ENCODE assay signal across 8 cellular contexts in the genomic region with DNA sequence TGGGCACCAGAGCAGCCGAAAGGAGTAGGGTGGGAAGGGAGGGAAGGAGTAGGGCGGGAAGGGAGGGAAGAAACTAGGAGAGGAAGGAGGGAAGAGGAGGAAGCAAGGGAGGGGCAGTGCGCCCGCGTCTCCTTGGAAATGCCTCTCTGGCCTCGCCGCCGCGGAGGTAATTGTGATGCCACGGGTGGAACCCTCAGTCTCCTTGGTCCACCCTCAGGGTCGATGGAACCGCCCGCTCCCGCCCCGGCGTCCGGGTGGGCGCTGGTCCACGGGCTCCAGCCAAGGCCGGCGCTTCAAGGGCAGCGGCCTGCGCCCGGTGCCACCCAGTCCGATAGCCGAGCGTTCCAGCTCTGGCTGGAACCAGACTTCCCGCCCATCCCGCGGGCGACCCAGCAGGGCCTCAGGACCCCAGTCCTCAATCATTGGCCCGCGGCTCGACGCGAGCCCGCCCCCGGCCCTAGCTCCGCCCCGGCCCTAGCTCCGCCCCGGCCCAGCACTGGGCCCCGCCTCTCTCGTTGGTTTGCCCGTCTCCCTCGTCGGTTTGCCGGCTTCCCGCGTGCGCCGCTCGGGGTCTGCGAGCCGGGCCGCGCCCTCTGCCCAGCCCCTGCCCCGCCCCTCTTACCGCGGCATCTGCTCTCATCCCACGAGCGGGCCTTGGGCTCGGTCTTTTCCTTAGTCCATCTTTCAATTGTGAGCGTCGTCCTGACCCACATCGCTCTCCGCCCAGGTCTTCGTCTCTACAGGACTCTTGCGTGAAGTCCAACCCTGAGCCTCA. TPM values are rescaled to one million over a fixed set of nuclear protein-coding genes. Genes with fewer than 3 reads are reported as not detected.
DNase-seq lines count a peak whose midpoint lies in the region; ATAC-seq and TF ChIP-seq lines count a peak whose summit lies in the region.

No MANE protein-coding gene starts in this region.

- intact Hi-C loops in colonic mucosa (cut with DNase I), result no loop called here
- intact Hi-C loops in left colon (cut with DNase I, micrococcal nuclease), result no loop called here

- no peak for TF ChIP-seq CTCF in AG09309 (IDR thresholded peaks at IDR 0.05; ENCODE audit: control insufficient read depth, insufficient read depth, low read depth, low read length, missing control alignments)
- TF ChIP-seq CTCF in colonic mucosa (IDR thresholded peaks at IDR 0.05), result no peak

- peak overlapping the region; percentile 94 for H3K27ac ChIP-seq in colonic mucosa

- peak; percentile 82 for ATAC-seq in HG03280 (IDR thresholded peaks at IDR 0.05; ENCODE audit: unreplicated experiment)
- ATAC-seq in left colon, result peak; percentile 85

- peak overlapping the region; percentile 67 to 86 for H3K9ac ChIP-seq in colonic mucosa (ENCODE audit: low read depth in 2 of 2, low read length in 2 of 2)

- DNase-seq in AG09309 (ENCODE audit: low read depth) (peak; percentile 55), NCI-H510A (lab: John Stamatoyannopoulos, UW) (peak; percentile 94), colonic mucosa (peak; percentile 95), left colon (peak; percentile 88 to 91)
- peak; percentile 85 to 86 for DNase-seq in activated CD4-positive, alpha-beta T cell treated with anti-CD3 and anti-CD28 coated beads for 4 hours
- peak; percentile 71 to 89 (median 78) for DNase-seq in stimulated activated CD4-positive, alpha-beta T cell treated with anti-CD3 and anti-CD28 coated beads, Interleukin-1b, Interleukin-23, amount 100 ng/mL, for 24 hours (ENCODE audit: low read depth in 4 of 4, low spot score in 1 of 4)

- H3K9me3 ChIP-seq in colonic mucosa, result no peaks in the 10 kb centered on the region

- H3K4me1 ChIP-seq in colonic mucosa, result no peaks in the 10 kb centered on the region

- H3K27me3 ChIP-seq in colonic mucosa, result no peaks in the 10 kb centered on the region

- H3K36me3 ChIP-seq in colonic mucosa, result no peaks in the 10 kb centered on the region

- peak; percentile 78 for TF ChIP-seq POLR2A in GM18951 (IDR thresholded peaks at IDR 0.05; ENCODE audit: extremely low read depth, insufficient read depth, insufficient read length)

- H3K4me3 ChIP-seq in AG09309 (ENCODE audit: control insufficient read depth, low read depth, low read length) (peak overlapping the region; percentile 50), colonic mucosa (peak overlapping the region; percentile 56)

- in situ Hi-C loops in GM18951 (cut with MboI; ENCODE audit: low sequenced_read_pairs, unreplicated experiment), result no loop called here

RNA-seq across cellular contexts. Expression of a gene that starts 0.6 kb away (rescaled TPM):
- total RNA-seq in colonic mucosa (1 to 10 TPM; 1.0 to 2.5 TPM), left colon (1 to 10 TPM; 1.4 to 1.8 TPM)

RNA-seq across cellular contexts. Expression of a gene that starts 6.5 kb away (rescaled TPM):
- total RNA-seq in colonic mucosa (10 to 100 TPM in 1 of 2 donors, 1 to 10 TPM in 1; 6.2 to 14.0 TPM), left colon (10 to 100 TPM in 1 of 2 donors, 1 to 10 TPM in 1; 6.9 to 17.4 TPM)

RNA-seq across cellular contexts. Expression of a gene that starts 8.7 kb away (rescaled TPM):
- total RNA-seq in colonic mucosa (1,000 to 10,000 TPM; 1,201 to 1,388 TPM), left colon (1,000 to 10,000 TPM; 1,131 to 1,234 TPM)

RNA-seq across cellular contexts. Expression of a gene that starts 14.9 kb away (rescaled TPM):
- total RNA-seq in colonic mucosa (10 to 100 TPM in 1 of 2 donors, 1 to 10 TPM in 1; 5.7 to 20.4 TPM), left colon (10 to 100 TPM in 1 of 2 donors, 1 to 10 TPM in 1; 7.1 to 12.8 TPM)

RNA-seq across cellular contexts. Expression of a gene that starts 17.5 kb away (rescaled TPM):
- total RNA-seq in colonic mucosa, result 1 to 10 TPM; 3.0 to 6.7 TPM
- 1 to 10 TPM; 5.6 to 5.7 TPM for total RNA-seq in left colon

Comparison
In these comparisons a context has a peak if more than half of its experiments do, and no peak if none do; other contexts are left out.
1. Peak in every context shown above with its lines: DNase-seq, ATAC-seq, H3K4me3 ChIP-seq and H3K27ac ChIP-seq.